Comparison of ENCODE assay signal across 21 cellular contexts in the genomic region with DNA sequence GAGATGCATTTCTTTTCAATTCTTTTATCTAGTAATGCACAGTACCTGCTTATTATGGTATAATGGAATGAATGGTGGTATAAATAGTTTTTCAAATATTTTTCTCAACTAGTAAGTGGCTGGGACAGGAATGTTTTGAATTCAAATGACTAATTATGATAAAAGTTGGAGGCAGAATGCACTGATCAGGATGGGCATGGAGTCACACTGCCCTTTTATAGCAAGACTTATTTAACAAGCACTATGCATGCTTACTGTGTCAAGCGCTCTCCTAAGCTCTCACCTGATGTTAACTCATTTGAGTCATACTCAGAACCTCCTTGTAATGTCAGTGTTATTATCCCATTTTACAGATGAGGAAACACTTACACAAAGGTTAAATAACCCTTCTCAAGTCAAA.
DNase-seq lines count a peak whose midpoint lies in the region; ATAC-seq and TF ChIP-seq lines count a peak whose summit lies in the region.
"Had no signal": no experiment of that assay in that cellular context is flagged by ENCODE, and none has a peak within 500 bp of the region (broad histone marks: within the 10 kb centered on the region; RNA-seq: fewer than 3 reads in every experiment).

No MANE protein-coding gene starts in this region.

- POLR2A ChIA-PET in AG04449 (lab: Yijun Ruan, JAX) (no interaction called here), WTC11 (lab: Charles Lee) (no interaction called here)

- no peaks in the 10 kb centered on the region for H3K9me3 Mint-ChIP-seq in WTC11

- H3K4me3 ChIP-seq in AG04449 (ENCODE audit: low read depth, low read length) (no peak overlapping the region), foreskin fibroblast (ENCODE audit: low read depth in 1 of 2, low read length in 2 of 2) (no peak overlapping the region)
- H3K4me3 ChIP-seq: SJCRH30 had no signal

- DNase-seq in AG04449 (ENCODE audit: low read depth, low spot score) (peak; percentile 33), ELR (ENCODE audit: low read depth) (peak; percentile 18), M059J (ENCODE audit: low read depth) (peak; percentile 25), foreskin fibroblast (peak; percentile 37 to 61), NCI-H1694 (lab: John Stamatoyannopoulos, UW) (no peak), WTC11 (ENCODE audit: low spot score) (no peak), NCI-H2029 treated with DMSO at 0.1 percent for 48 hours (lab: John Stamatoyannopoulos, UW) (no peak), NCI-H524 treated with DMSO at 0.1 percent for 48 hours (lab: John Stamatoyannopoulos, UW) (no peak)
- DNase-seq: BE2C, DMS79, H7, Kasumi-1, MM.1S, NCI-H1048, NCI-H1417 treated with DMSO at 0.1 percent for 48 hours, NCI-H187 treated with DMSO at 0.1 percent for 48 hours, NCI-H226, NCI-H510A treated with DMSO at 0.1 percent for 48 hours, NCI-H774, SJCRH30 had no signal

- TF ChIP-seq CTCF in AG04449 (IDR thresholded peaks at IDR 0.05; ENCODE audit: insufficient read depth, low read length, missing control alignments) (no peak), foreskin fibroblast (IDR thresholded peaks at IDR 0.05; ENCODE audit: low read depth, low read length) (no peak), WTC11 (IDR thresholded peaks at IDR 0.05) (no peak)

- no peaks in the 10 kb centered on the region for H3K27me3 Mint-ChIP-seq in WTC11 (ENCODE audit: low read depth)

- 0 out of 2 replicates have a peak, but pooled peaks cover 3% of the 10 kb centered on the region for H3K36me3 Mint-ChIP-seq in WTC11

- CTCF ChIA-PET in AG04449 (lab: Yijun Ruan, JAX) (no interaction called here), WTC11 (lab: Charles Lee) (interaction anchor here (0.7 to 0.9 kb wide), 2 partner anchors 19 to 37 kb away, joined by 3 read pairs; no protein-coding TSS in a partner anchor)

- no peak overlapping the region for H3K4me3 Mint-ChIP-seq in WTC11

- H3K27ac Mint-ChIP-seq in WTC11: no peak overlapping the region

- no peak for ATAC-seq in WTC11
- ATAC-seq: Panc1 had no signal

- peaks cover 10% of the 10 kb centered on the region for H3K4me1 Mint-ChIP-seq in WTC11

TF ChIP-seq in WTC11, 78 proteins besides CTCF, POLR2A, EP300 and RAD21:
- TF ChIP-seq FOXP1 (CRISPR knock-in tag; IDR thresholded peaks at IDR 0.05; ENCODE audit: borderline replicate concordance) (no peak), SP1 (CRISPR knock-in tag; conservative IDR thresholded peaks at IDR 0.05) (no peak), TEAD1 (CRISPR knock-in tag; IDR thresholded peaks at IDR 0.05) (no peak), NR3C1 (CRISPR knock-in tag; conservative IDR thresholded peaks at IDR 0.05; ENCODE audit: low read depth) (no peak), TEAD4 (CRISPR knock-in tag; IDR thresholded peaks at IDR 0.05) (no peak), NFATC4 (CRISPR knock-in tag; IDR thresholded peaks at IDR 0.05) (no peak), CBFB (CRISPR knock-in tag; IDR thresholded peaks at IDR 0.05; ENCODE audit: low read depth) (no peak), NR2C2 (CRISPR knock-in tag; IDR thresholded peaks at IDR 0.05) (no peak), HMGA2 (CRISPR knock-in tag; IDR thresholded peaks at IDR 0.05) (no peak), NFYB (CRISPR knock-in tag; conservative IDR thresholded peaks at IDR 0.05; ENCODE audit: low read depth) (no peak), ESRRA (CRISPR knock-in tag; IDR thresholded peaks at IDR 0.05; ENCODE audit: borderline replicate concordance) (no peak), TP53 (CRISPR knock-in tag; IDR thresholded peaks at IDR 0.05) (no peak), PRRX2 (CRISPR knock-in tag; IDR thresholded peaks at IDR 0.05) (no peak), KAT7 (CRISPR knock-in tag; IDR thresholded peaks at IDR 0.05; ENCODE audit: borderline replicate concordance) (no peak)
- TF ChIP-seq, protein P1, sequence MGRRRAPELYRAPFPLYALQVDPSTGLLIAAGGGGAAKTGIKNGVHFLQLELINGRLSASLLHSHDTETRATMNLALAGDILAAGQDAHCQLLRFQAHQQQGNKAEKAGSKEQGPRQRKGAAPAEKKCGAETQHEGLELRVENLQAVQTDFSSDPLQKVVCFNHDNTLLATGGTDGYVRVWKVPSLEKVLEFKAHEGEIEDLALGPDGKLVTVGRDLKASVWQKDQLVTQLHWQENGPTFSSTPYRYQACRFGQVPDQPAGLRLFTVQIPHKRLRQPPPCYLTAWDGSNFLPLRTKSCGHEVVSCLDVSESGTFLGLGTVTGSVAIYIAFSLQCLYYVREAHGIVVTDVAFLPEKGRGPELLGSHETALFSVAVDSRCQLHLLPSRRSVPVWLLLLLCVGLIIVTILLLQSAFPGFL (CRISPR knock-in tag; IDR thresholded peaks at IDR 0.05; ENCODE audit: borderline replicate concordance): no peak
- TF ChIP-seq, protein P2, sequence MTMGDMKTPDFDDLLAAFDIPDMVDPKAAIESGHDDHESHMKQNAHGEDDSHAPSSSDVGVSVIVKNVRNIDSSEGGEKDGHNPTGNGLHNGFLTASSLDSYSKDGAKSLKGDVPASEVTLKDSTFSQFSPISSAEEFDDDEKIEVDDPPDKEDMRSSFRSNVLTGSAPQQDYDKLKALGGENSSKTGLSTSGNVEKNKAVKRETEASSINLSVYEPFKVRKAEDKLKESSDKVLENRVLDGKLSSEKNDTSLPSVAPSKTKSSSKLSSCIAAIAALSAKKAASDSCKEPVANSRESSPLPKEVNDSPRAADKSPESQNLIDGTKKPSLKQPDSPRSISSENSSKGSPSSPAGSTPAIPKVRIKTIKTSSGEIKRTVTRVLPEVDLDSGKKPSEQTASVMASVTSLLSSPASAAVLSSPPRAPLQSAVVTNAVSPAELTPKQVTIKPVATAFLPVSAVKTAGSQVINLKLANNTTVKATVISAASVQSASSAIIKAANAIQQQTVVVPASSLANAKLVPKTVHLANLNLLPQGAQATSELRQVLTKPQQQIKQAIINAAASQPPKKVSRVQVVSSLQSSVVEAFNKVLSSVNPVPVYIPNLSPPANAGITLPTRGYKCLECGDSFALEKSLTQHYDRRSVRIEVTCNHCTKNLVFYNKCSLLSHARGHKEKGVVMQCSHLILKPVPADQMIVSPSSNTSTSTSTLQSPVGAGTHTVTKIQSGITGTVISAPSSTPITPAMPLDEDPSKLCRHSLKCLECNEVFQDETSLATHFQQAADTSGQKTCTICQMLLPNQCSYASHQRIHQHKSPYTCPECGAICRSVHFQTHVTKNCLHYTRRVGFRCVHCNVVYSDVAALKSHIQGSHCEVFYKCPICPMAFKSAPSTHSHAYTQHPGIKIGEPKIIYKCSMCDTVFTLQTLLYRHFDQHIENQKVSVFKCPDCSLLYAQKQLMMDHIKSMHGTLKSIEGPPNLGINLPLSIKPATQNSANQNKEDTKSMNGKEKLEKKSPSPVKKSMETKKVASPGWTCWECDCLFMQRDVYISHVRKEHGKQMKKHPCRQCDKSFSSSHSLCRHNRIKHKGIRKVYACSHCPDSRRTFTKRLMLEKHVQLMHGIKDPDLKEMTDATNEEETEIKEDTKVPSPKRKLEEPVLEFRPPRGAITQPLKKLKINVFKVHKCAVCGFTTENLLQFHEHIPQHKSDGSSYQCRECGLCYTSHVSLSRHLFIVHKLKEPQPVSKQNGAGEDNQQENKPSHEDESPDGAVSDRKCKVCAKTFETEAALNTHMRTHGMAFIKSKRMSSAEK (CRISPR knock-in tag; IDR thresholded peaks at IDR 0.05; ENCODE audit: borderline replicate concordance): no peak
- TF ChIP-seq, protein P3, sequence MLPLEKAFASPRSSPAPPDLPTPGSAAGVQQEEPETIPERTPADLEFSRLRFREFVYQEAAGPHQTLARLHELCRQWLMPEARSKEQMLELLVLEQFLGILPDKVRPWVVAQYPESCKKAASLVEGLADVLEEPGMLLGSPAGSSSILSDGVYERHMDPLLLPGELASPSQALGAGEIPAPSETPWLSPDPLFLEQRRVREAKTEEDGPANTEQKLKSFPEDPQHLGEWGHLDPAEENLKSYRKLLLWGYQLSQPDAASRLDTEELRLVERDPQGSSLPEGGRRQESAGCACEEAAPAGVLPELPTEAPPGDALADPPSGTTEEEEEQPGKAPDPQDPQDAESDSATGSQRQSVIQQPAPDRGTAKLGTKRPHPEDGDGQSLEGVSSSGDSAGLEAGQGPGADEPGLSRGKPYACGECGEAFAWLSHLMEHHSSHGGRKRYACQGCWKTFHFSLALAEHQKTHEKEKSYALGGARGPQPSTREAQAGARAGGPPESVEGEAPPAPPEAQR (CRISPR knock-in tag; IDR thresholded peaks at IDR 0.05): no peak

Comparison
In these comparisons a context has a peak if more than half of its experiments do, and no peak if none do; other contexts are left out.
1. DNase-seq: peak in AG04449 (single experiment), ELR (single experiment), M059J (single experiment) and foreskin fibroblast (2 of 2); none in NCI-H1694 (single experiment), WTC11 (single experiment), NCI-H2029 treated with DMSO at 0.1 percent for 48 hours (single experiment) and NCI-H524 treated with DMSO at 0.1 percent for 48 hours (single experiment).